ENCODE assay signal across 37 cellular contexts in genomic region chr11:2147391-2147790, GRCh38. TPM values are rescaled to one million over a fixed set of nuclear protein-coding genes. Genes with fewer than 3 reads are reported as not detected.
"Had no signal": no experiment of that assay in that cellular context is flagged by ENCODE, and none has a peak within 500 bp of the region (broad histone marks: within the 10 kb centered on the region; RNA-seq: fewer than 3 reads in every experiment).

No MANE protein-coding gene starts in this region.

- H3K27ac Mint-ChIP-seq: activated B cell treated with CpG ODN at 0.5 μM for 24 hours; activated CD4-positive, alpha-beta memory T cell treated with anti-CD3 and anti-CD28 coated beads for 36 hours; activated CD8-positive, alpha-beta memory T cell treated with anti-CD3 and anti-CD28 coated beads, Interleukin-2, amount 10 ng/mL, durations not matched to agents 7 days and 5 days; activated CD8-positive, alpha-beta T cell treated with anti-CD3 and anti-CD28 coated beads, Interleukin-2, amount 10 ng/mL, durations not matched to agents 7 days and 5 days; activated naive CD4-positive, alpha-beta T cell treated with anti-CD3 and anti-CD28 coated beads for 36 hours; activated naive CD4-positive, alpha-beta T cell treated with anti-CD3 and anti-CD28 coated beads, Interleukin-2, amount 50 U/mL, for 24 hours; activated naive CD8-positive, alpha-beta T cell treated with anti-CD3 and anti-CD28 coated beads for 36 hours; activated naive CD8-positive, alpha-beta T cell treated with anti-CD3 and anti-CD28 coated beads, Interleukin-2, amount 50 U/mL, for 24 hours; activated T-helper 1 cell treated with anti-CD3 and anti-CD28 coated beads, Interleukin-12 subunit alpha, Interleukin-12 subunit beta, Interleukin-2, Interleukin-4 antibody, amounts not matched to agents 30 ng/mL and 10 ng/mL and 1 ng/mL, durations not matched to agents 14 hours and 24 hours and 36 hours; activated T-helper 2 cell treated with anti-CD3 and anti-CD28 coated beads, Interferon-gamma antibody, Interleukin-2, Interleukin-4, amounts not matched to agents 10 μg/mL and 5 μg/mL and 100 μg/mL, durations not matched to agents 14 hours and 24 hours and 36 hours; effector memory CD8-positive, alpha-beta T cell; T-helper 17 cell; T-helper 2 cell treated with Interferon-gamma antibody and Interleukin-4, amounts not matched to agents 5 μg/mL and 100 μg/mL, for 36 hours had no signal

- H3K27ac ChIP-seq: adrenal gland, body of pancreas, esophagus muscularis mucosa, gastroesophageal sphincter, WERI-Rb-1 had no signal

- H3K36me3 Mint-ChIP-seq: activated CD4-positive, alpha-beta memory T cell treated with anti-CD3 and anti-CD28 coated beads for 36 hours; activated CD8-positive, alpha-beta memory T cell treated with anti-CD3 and anti-CD28 coated beads, Interleukin-2, amount 10 ng/mL, durations not matched to agents 7 days and 5 days; activated naive CD4-positive, alpha-beta T cell treated with anti-CD3 and anti-CD28 coated beads, Interleukin-2, amount 50 U/mL, for 24 hours; activated naive CD8-positive, alpha-beta T cell treated with anti-CD3 and anti-CD28 coated beads for 36 hours had no signal

- FAIRE-seq: colon had no signal

- H3K4me3 ChIP-seq: adrenal gland, body of pancreas, esophagus muscularis mucosa, gastroesophageal sphincter had no signal

- H3K9me3 Mint-ChIP-seq: activated B cell treated with CpG ODN at 0.5 μM for 24 hours; activated CD4-positive, alpha-beta memory T cell treated with anti-CD3 and anti-CD28 coated beads for 36 hours; activated naive CD4-positive, alpha-beta T cell treated with anti-CD3 and anti-CD28 coated beads for 36 hours; activated naive CD4-positive, alpha-beta T cell treated with anti-CD3 and anti-CD28 coated beads, Interleukin-2, amount 50 U/mL, for 24 hours; activated naive CD8-positive, alpha-beta T cell treated with anti-CD3 and anti-CD28 coated beads for 36 hours; activated naive CD8-positive, alpha-beta T cell treated with anti-CD3 and anti-CD28 coated beads, Interleukin-2, amount 50 U/mL, for 24 hours; activated T-helper 1 cell treated with anti-CD3 and anti-CD28 coated beads, Interleukin-12 subunit alpha, Interleukin-12 subunit beta, Interleukin-2, Interleukin-4 antibody, amounts not matched to agents 30 ng/mL and 10 ng/mL and 1 ng/mL, durations not matched to agents 14 hours and 24 hours and 36 hours; effector memory CD8-positive, alpha-beta T cell; T-helper 2 cell treated with Interferon-gamma antibody and Interleukin-4, amounts not matched to agents 5 μg/mL and 100 μg/mL, for 36 hours had no signal

- H3K9me3 ChIP-seq: adrenal gland, body of pancreas, esophagus muscularis mucosa, gastroesophageal sphincter had no signal

- H3K36me3 ChIP-seq: adrenal gland, esophagus muscularis mucosa, gastroesophageal sphincter, WERI-Rb-1 had no signal

- H3K4me3 Mint-ChIP-seq: activated B cell treated with CpG ODN at 0.5 μM for 24 hours; activated CD4-positive, alpha-beta memory T cell treated with anti-CD3 and anti-CD28 coated beads for 36 hours; activated CD8-positive, alpha-beta memory T cell treated with anti-CD3 and anti-CD28 coated beads, Interleukin-2, amount 10 ng/mL, durations not matched to agents 7 days and 5 days; activated CD8-positive, alpha-beta T cell treated with anti-CD3 and anti-CD28 coated beads, Interleukin-2, amount 10 ng/mL, durations not matched to agents 7 days and 5 days; activated naive CD4-positive, alpha-beta T cell treated with anti-CD3 and anti-CD28 coated beads for 36 hours; activated naive CD4-positive, alpha-beta T cell treated with anti-CD3 and anti-CD28 coated beads, Interleukin-2, amount 50 U/mL, for 24 hours; activated naive CD8-positive, alpha-beta T cell treated with anti-CD3 and anti-CD28 coated beads for 36 hours; activated naive CD8-positive, alpha-beta T cell treated with anti-CD3 and anti-CD28 coated beads, Interleukin-2, amount 50 U/mL, for 24 hours; activated T-helper 1 cell treated with anti-CD3 and anti-CD28 coated beads, Interleukin-12 subunit alpha, Interleukin-12 subunit beta, Interleukin-2, Interleukin-4 antibody, amounts not matched to agents 30 ng/mL and 10 ng/mL and 1 ng/mL, durations not matched to agents 14 hours and 24 hours and 36 hours; effector memory CD8-positive, alpha-beta T cell; T-helper 17 cell; T-helper 2 cell treated with Interferon-gamma antibody and Interleukin-4, amounts not matched to agents 5 μg/mL and 100 μg/mL, for 36 hours had no signal

- DNase-seq: activated B cell treated with CpG ODN at 0.5 μM for 24 hours; activated CD4-positive, alpha-beta memory T cell treated with anti-CD3 and anti-CD28 coated beads for 36 hours; activated CD4-positive, alpha-beta T cell treated with anti-CD3 and anti-CD28 coated beads for 48 hours; activated CD8-positive, alpha-beta memory T cell treated with anti-CD3 and anti-CD28 coated beads, Interleukin-2, amount 10 ng/mL, durations not matched to agents 7 days and 5 days; activated CD8-positive, alpha-beta memory T cell treated with anti-CD3 and anti-CD28 coated beads, Interleukin-2, amount 50 U/mL, for 4 hours; activated CD8-positive, alpha-beta T cell treated with anti-CD3 and anti-CD28 coated beads, Interleukin-2, amount 10 ng/mL, durations not matched to agents 7 days and 5 days; activated effector memory CD4-positive, alpha-beta T cell treated with anti-CD3 and anti-CD28 coated beads, Interleukin-2, amount 50 U/mL, for 16 hours; activated naive CD4-positive, alpha-beta T cell treated with anti-CD3 and anti-CD28 coated beads for 36 hours; activated naive CD8-positive, alpha-beta T cell treated with anti-CD3 and anti-CD28 coated beads for 36 hours; activated naive CD8-positive, alpha-beta T cell treated with anti-CD3 and anti-CD28 coated beads, Interleukin-2, amount 50 U/mL, for 24 hours; activated T-cell treated with anti-CD3 and anti-CD28 coated beads, Interleukin-2, amount 50 U/mL, for 1 hour; activated T-cell treated with anti-CD3 and anti-CD28 coated beads, Interleukin-2, amount 50 U/mL, for 48 hours; adrenal gland; amygdala; aorta; body of pancreas; caudate nucleus; cortex of kidney; dermis blood vessel endothelial cell; effector CD4-positive, alpha-beta T cell; effector memory CD8-positive, alpha-beta T cell; erythroblast; foreskin melanocyte; T-helper 1 cell; T-helper 17 cell; T1000; WERI-Rb-1 had no signal

RNA-seq across cellular contexts. Expression of gene IGF2, which starts 8.2 kb away (rescaled TPM):
- total RNA-seq: activated B cell treated with CpG ODN at 0.5 μM for 24 hours; activated CD8-positive, alpha-beta T cell treated with anti-CD3 and anti-CD28 coated beads, Interleukin-2, amount 10 ng/mL, durations not matched to agents 7 days and 5 days had no signal

RNA-seq across cellular contexts. Expression of gene INS, which starts 13.6 kb away (rescaled TPM):
- total RNA-seq: activated B cell treated with CpG ODN at 0.5 μM for 24 hours; activated CD4-positive, alpha-beta memory T cell treated with anti-CD3 and anti-CD28 coated beads for 36 hours; activated CD8-positive, alpha-beta memory T cell treated with anti-CD3 and anti-CD28 coated beads for 36 hours; activated CD8-positive, alpha-beta memory T cell treated with anti-CD3 and anti-CD28 coated beads, Interleukin-2, amount 10 ng/mL, durations not matched to agents 7 days and 5 days; activated CD8-positive, alpha-beta T cell treated with anti-CD3 and anti-CD28 coated beads, Interleukin-2, amount 10 ng/mL, durations not matched to agents 7 days and 5 days; activated naive CD4-positive, alpha-beta T cell treated with anti-CD3 and anti-CD28 coated beads for 36 hours; activated naive CD8-positive, alpha-beta T cell treated with anti-CD3 and anti-CD28 coated beads for 36 hours; activated T-helper 1 cell treated with anti-CD3 and anti-CD28 coated beads, Interleukin-12 subunit alpha, Interleukin-12 subunit beta, Interleukin-2, Interleukin-4 antibody, amounts not matched to agents 30 ng/mL and 10 ng/mL and 1 ng/mL, durations not matched to agents 14 hours and 24 hours and 36 hours; activated T-helper 2 cell treated with anti-CD3 and anti-CD28 coated beads, Interferon-gamma antibody, Interleukin-2, Interleukin-4, amounts not matched to agents 10 μg/mL and 5 μg/mL and 100 μg/mL, durations not matched to agents 14 hours and 24 hours and 36 hours; chondrocyte; dermis blood vessel endothelial cell; esophagus muscularis mucosa; gastroesophageal sphincter; glomerular endothelial cell; T-helper 17 cell had no signal

RNA-seq across cellular contexts. Expression of gene TH, which starts 24.2 kb away (rescaled TPM):
- total RNA-seq: activated B cell treated with CpG ODN at 0.5 μM for 24 hours; activated CD4-positive, alpha-beta memory T cell treated with anti-CD3 and anti-CD28 coated beads for 36 hours; activated CD8-positive, alpha-beta memory T cell treated with anti-CD3 and anti-CD28 coated beads for 36 hours; activated CD8-positive, alpha-beta memory T cell treated with anti-CD3 and anti-CD28 coated beads, Interleukin-2, amount 10 ng/mL, durations not matched to agents 7 days and 5 days; activated CD8-positive, alpha-beta T cell treated with anti-CD3 and anti-CD28 coated beads, Interleukin-2, amount 10 ng/mL, durations not matched to agents 7 days and 5 days; activated naive CD4-positive, alpha-beta T cell treated with anti-CD3 and anti-CD28 coated beads for 36 hours; activated naive CD8-positive, alpha-beta T cell treated with anti-CD3 and anti-CD28 coated beads for 36 hours; activated T-helper 1 cell treated with anti-CD3 and anti-CD28 coated beads, Interleukin-12 subunit alpha, Interleukin-12 subunit beta, Interleukin-2, Interleukin-4 antibody, amounts not matched to agents 30 ng/mL and 10 ng/mL and 1 ng/mL, durations not matched to agents 14 hours and 24 hours and 36 hours; activated T-helper 2 cell treated with anti-CD3 and anti-CD28 coated beads, Interferon-gamma antibody, Interleukin-2, Interleukin-4, amounts not matched to agents 10 μg/mL and 5 μg/mL and 100 μg/mL, durations not matched to agents 14 hours and 24 hours and 36 hours; chondrocyte; dermis blood vessel endothelial cell; T-helper 17 cell had no signal
- polyA plus RNA-seq: aorta had no signal
